ENCODE assay signal across 28 cellular contexts in the genomic region with DNA sequence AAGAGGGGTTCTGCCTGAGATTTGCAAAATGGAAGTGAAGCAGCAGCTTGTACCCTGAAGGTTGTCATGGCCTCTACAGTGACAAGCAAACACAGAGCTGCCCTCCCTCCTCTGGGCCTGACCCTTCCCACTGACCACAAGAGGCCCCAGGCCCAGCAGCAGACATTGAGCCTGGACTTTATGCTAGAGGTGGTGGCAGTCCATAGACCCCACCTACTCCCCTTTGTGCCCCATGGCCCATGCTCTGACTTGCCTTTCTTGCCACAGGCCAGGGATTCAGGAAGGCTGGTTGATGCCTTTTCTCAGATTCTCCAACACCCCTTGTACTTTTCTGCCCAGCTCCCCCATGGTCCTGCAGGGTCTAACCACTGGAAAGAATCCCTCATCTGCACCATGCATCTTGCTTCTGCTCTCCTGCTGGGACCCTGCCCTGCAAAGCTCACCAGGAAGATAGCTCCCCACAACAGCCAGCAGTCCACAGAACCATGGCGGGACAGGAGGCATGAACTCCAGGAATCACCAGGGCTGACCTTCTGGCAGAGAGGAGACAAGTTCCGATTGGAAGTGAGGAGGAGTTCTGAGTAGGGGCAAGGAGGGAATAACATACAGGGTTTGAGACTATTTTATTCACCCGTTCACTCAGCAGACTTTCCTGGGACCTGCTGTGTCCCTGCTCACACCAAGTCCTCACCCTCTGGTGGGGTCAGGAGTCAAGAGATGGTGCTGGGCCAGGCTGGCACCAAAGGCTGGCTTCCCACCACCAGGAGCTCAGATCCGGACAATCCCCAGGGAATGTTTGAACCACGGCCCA.
"Had no signal": no experiment of that assay in that cellular context is flagged by ENCODE, and none has a peak within 500 bp of the region (broad histone marks: within the 10 kb centered on the region; RNA-seq: fewer than 3 reads in every experiment).

No MANE protein-coding gene starts in this region.

- ATAC-seq: effector memory CD8-positive, alpha-beta T cell; left lobe of liver; mucosa of descending colon; psoas muscle; sciatic nerve had no signal

- H3K27me3 ChIP-seq: neural progenitor cell, stomach, thyroid gland had no signal

- H3K4me3 ChIP-seq: lung, mucosa of descending colon, neural progenitor cell, psoas muscle, smooth muscle cell, stomach, thyroid gland had no signal

- H3K9me3 ChIP-seq: mucosa of descending colon, psoas muscle, stomach, thyroid gland had no signal

- H3K9me3 Mint-ChIP-seq: effector memory CD8-positive, alpha-beta T cell had no signal

- H3K4me3 Mint-ChIP-seq: effector memory CD8-positive, alpha-beta T cell; mesothelial cell of epicardium; naive B cell; nephron; neural progenitor cell had no signal

- H3K36me3 Mint-ChIP-seq: mesothelial cell of epicardium, naive B cell, neural progenitor cell had no signal

- H3K4me1 ChIP-seq: neural progenitor cell had no signal

- DNase-seq: cerebellar nuclear complex; cortex of kidney; effector memory CD8-positive, alpha-beta T cell; erythroblast; kidney; mesenchymal stem cell; mucosa of descending colon; naive B cell; nucleus accumbens; psoas muscle; stimulated activated CD4-positive, alpha-beta T cell treated with anti-CD3 and anti-CD28 coated beads, Interleukin-12 subunit alpha, Interleukin-12 subunit beta, amount 100 ng/mL, for 4 hours; stimulated activated CD4-positive, alpha-beta T cell treated with anti-CD3 and anti-CD28 coated beads, Interleukin-1b, Interleukin-23, amount 100 ng/mL, for 48 hours; stimulated activated CD4-positive, alpha-beta T cell treated with anti-CD3 and anti-CD28 coated beads, Interleukin-4, amount 100 ng/mL, for 1 hour; stimulated activated CD8-positive, alpha-beta memory T cell treated with anti-CD3 and anti-CD28 coated beads, Interleukin-4, amount 100 ng/mL, for 48 hours; stimulated activated naive CD4-positive, alpha-beta T cell treated with Interleukin-2 at 50 U/mL for 16 hours; stomach; thyroid gland; trophoblast cell had no signal

- H3K36me3 ChIP-seq: neural progenitor cell, stomach, thyroid gland had no signal

- H3K9ac ChIP-seq: neural progenitor cell had no signal

- H3K27ac ChIP-seq: neural progenitor cell, psoas muscle, stomach, thyroid gland had no signal

- H3K4me2 ChIP-seq: neural progenitor cell, smooth muscle cell had no signal

- H2AFZ ChIP-seq: neural progenitor cell had no signal

- H3K27ac Mint-ChIP-seq: mesothelial cell of epicardium, naive B cell, nephron, neural progenitor cell had no signal

- FAIRE-seq: endometrium, frontal cortex, kidney, urothelium cell line had no signal

- H3K4me1 Mint-ChIP-seq: neural progenitor cell had no signal
